ENCODE assay signal across 16 cellular contexts in the genomic region with DNA sequence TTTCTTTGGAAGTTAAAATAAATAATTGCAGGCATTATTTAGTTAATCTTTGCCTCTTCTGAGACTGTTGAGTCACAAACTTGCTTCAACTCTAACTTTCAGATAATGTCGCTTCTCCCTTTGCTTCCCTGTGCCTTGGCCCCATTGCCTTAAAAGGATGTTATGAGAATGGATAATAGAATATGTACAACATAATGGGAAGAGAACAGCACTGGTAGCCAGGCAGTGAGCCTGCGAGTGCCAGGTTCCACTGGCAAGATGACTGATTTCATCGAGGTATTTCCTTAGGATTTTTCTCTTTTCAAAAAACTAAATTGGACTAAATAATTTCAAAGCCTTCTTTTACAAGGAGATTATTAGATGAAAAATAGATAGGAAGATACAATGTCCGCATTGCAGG.
DNase-seq lines count a peak whose midpoint lies in the region; ATAC-seq, FAIRE-seq and TF ChIP-seq lines count a peak whose summit lies in the region.
"Had no signal": no experiment of that assay in that cellular context is flagged by ENCODE, and none has a peak within 500 bp of the region (broad histone marks: within the 10 kb centered on the region; RNA-seq: fewer than 3 reads in every experiment).

No MANE protein-coding gene starts in this region.

- no peaks in the 10 kb centered on the region for H3K79me1 ChIP-seq in IMR-90 (ENCODE audit: low read depth in 1 of 2, low read length in 2 of 2)

- H3K4me1 Mint-ChIP-seq in nephron: peaks cover 49% of the 10 kb centered on the region

- H3K27ac Mint-ChIP-seq in nephron: peak overlapping the region in 2 of 3 experiments; percentile 60 to 76
- H3K27ac Mint-ChIP-seq: CD14-positive monocyte; CD8-positive, alpha-beta T cell had no signal

- TF ChIP-seq POLR2A in IMR-90 (IDR thresholded peaks at IDR 0.05; ENCODE audit: low read depth, low read length): no peak
- TF ChIP-seq POLR2A in GM12891 (IDR thresholded peaks at IDR 0.05; ENCODE audit: low read depth, low read length): no peak

- dilution Hi-C loops in IMR-90 (cut with HindIII; ENCODE audit: low sequenced_read_pairs, unreplicated experiment): no loop called here

- no peak overlapping the region for H2AK5ac ChIP-seq in IMR-90 (ENCODE audit: low read depth, low read length)

- H3K27me3 ChIP-seq in A673 (replicated peaks; ENCODE audit: insufficient read depth, low read depth, low read length, poor library complexity) (no peaks in the 10 kb centered on the region), IMR-90 (ENCODE audit: control insufficient read depth, insufficient read depth, low read length) (peaks cover 3% of the 10 kb centered on the region; the same call in 1 of the 2 replicates), GM23248 (replicated peaks; ENCODE audit: insufficient read depth) (no peaks in the 10 kb centered on the region)

- no peak overlapping the region for H2BK120ac ChIP-seq in IMR-90 (ENCODE audit: low read depth, low read length)

- H3K18ac ChIP-seq in IMR-90 (ENCODE audit: low read depth, low read length): peak overlapping the region; percentile 20; the same call in 1 of the 2 replicates

- H3K27ac ChIP-seq in A673 (ENCODE audit: low read depth, low read length, poor library complexity, severe bottlenecking): peak overlapping the region; percentile 88
- no peak overlapping the region for H3K27ac ChIP-seq in IMR-90 (ENCODE audit: insufficient read depth, low read length)
- no peak overlapping the region for H3K27ac ChIP-seq in GM23248

- no peak overlapping the region for H3K23ac ChIP-seq in IMR-90 (ENCODE audit: low read depth, low read length)

- peaks cover 7% of the 10 kb centered on the region for H3K27me3 Mint-ChIP-seq in nephron (ENCODE audit: low read depth)

- no peak overlapping the region for H4K91ac ChIP-seq in IMR-90 (ENCODE audit: insufficient read depth, low read depth, low read length)

- peak overlapping the region in 1 of 3 experiments; percentile 13 for H3K4me3 Mint-ChIP-seq in nephron
- H3K4me3 Mint-ChIP-seq: CD14-positive monocyte; CD8-positive, alpha-beta T cell had no signal

- no peak overlapping the region for H3K14ac ChIP-seq in IMR-90 (replicated peaks; ENCODE audit: low read depth, low read length)

- POLR2A ChIA-PET in A673 (lab: Charles Lee; ENCODE audit: low non-redundant PET) (no interaction called here), IMR-90 (lab: Charles Lee; ENCODE audit: unreplicated experiment) (no interaction called here)

- in situ Hi-C loops in IMR-90 (cut with MboI; ENCODE audit: low sequenced_read_pairs) (loop anchor here (5.0 kb wide), 1 partner anchor 94 kb away; no protein-coding TSS in a partner anchor), GM23248 (cut with MboI) (loop anchor here (10.0 to 25.0 kb wide), 2 partner anchors 124 to 584 kb away; no protein-coding TSS in a partner anchor)

- H3K9me3 ChIP-seq in A673 (ENCODE audit: low read depth, low read length, poor library complexity, severe bottlenecking) (no peaks in the 10 kb centered on the region), IMR-90 (ENCODE audit: control insufficient read depth, insufficient read depth, low read length) (no peaks in the 10 kb centered on the region), GM23248 (ENCODE audit: low read depth) (no peaks in the 10 kb centered on the region)

- H4K8ac ChIP-seq in IMR-90 (ENCODE audit: low read depth in 2 of 2, low read length in 2 of 2): no peak overlapping the region; a peak in 1 of 4 replicates

- H2BK5ac ChIP-seq in IMR-90 (ENCODE audit: low read depth, low read length, poor library complexity, severe bottlenecking): no peak overlapping the region

- intact Hi-C loops in A673 (cut with micrococcal nuclease; ENCODE audit: unreplicated experiment) (loop anchor here (1.0 to 5.0 kb wide), 7 partner anchors 100 to 588 kb away; no protein-coding TSS in a partner anchor), IMR-90 (cut with micrococcal nuclease) (loop anchor here (1.0 to 5.0 kb wide), 6 partner anchors 100 to 589 kb away; a partner anchor contains a TSS)

- no peak overlapping the region; the same call in 1 of the 2 replicates for H3K56ac ChIP-seq in IMR-90 (ENCODE audit: extremely low read depth, insufficient read depth, low read length)

- H3K36me3 ChIP-seq in A673 (ENCODE audit: insufficient read depth, low read length, poor library complexity, severe bottlenecking) (no peaks in the 10 kb centered on the region), IMR-90 (ENCODE audit: control insufficient read depth, insufficient read depth, low read length) (no peaks in the 10 kb centered on the region), GM23248 (ENCODE audit: low read depth) (no peaks in the 10 kb centered on the region)

- DNase-seq in A673 (ENCODE audit: low spot score): peak; percentile 51
- no peak for DNase-seq in IMR-90
- DNase-seq in cerebellar cortex (ENCODE audit: low spot score): peak; percentile 77
- no peak for DNase-seq in GM12891 (ENCODE audit: insufficient read length, low spot score)
- no peak for DNase-seq in GM23248
- DNase-seq: CD8-positive, alpha-beta T cell; COR-L47; DMS153; DMS79 treated with DMSO at 0.1 percent for 48 hours; EL; GF-D8; KBM-7 had no signal

- H2BK15ac ChIP-seq in IMR-90 (ENCODE audit: low read depth, low read length): no peak overlapping the region

- no peak overlapping the region for H3K4ac ChIP-seq in IMR-90 (ENCODE audit: low read depth, low read length)

- H2BK20ac ChIP-seq in IMR-90 (ENCODE audit: low read depth, low read length): no peak overlapping the region

- peak overlapping the region; percentile 49 for H3K4me3 ChIP-seq in A673 (ENCODE audit: low read depth, low read length, poor library complexity, severe bottlenecking)
- H3K4me3 ChIP-seq in IMR-90 (ENCODE audit: insufficient read depth, low read depth, low read length): no peak overlapping the region
- H3K4me3 ChIP-seq in GM23248: no peak overlapping the region

- no peaks in the 10 kb centered on the region for H3K79me2 ChIP-seq in GM23248 (ENCODE audit: insufficient read depth)

- H3K9ac ChIP-seq in IMR-90 (ENCODE audit: low read depth, low read length) (no peak overlapping the region), GM23248 (no peak overlapping the region)

- H2AK9ac ChIP-seq in IMR-90 (replicated peaks; ENCODE audit: low read depth, low read length, poor library complexity): no peak overlapping the region

- no peak for ATAC-seq in IMR-90 (ENCODE audit: low read depth)
- no peak for ATAC-seq in HG03457 (IDR thresholded peaks at IDR 0.05; ENCODE audit: unreplicated experiment)
- ATAC-seq: CD8-positive, alpha-beta T cell had no signal

- TF ChIP-seq CTCF in A673 (conservative IDR thresholded peaks at IDR 0.05; ENCODE audit: low read depth, low read length) (no peak), IMR-90 (conservative IDR thresholded peaks at IDR 0.05; ENCODE audit: low read depth, low read length) (no peak), nephron (IDR thresholded peaks at IDR 0.05; ENCODE audit: unreplicated experiment in 3 of 3) (no peak)

- TF ChIP-seq RAD21 in IMR-90 (IDR thresholded peaks at IDR 0.05; ENCODE audit: low read length): no peak

- H3K36me3 Mint-ChIP-seq in nephron (ENCODE audit: low read depth): no peaks in the 10 kb centered on the region
- H3K36me3 Mint-ChIP-seq: CD14-positive monocyte; CD8-positive, alpha-beta T cell had no signal

- H2AFZ ChIP-seq in IMR-90 (replicated peaks; ENCODE audit: low read length, poor library complexity): no peak overlapping the region
- H2AFZ ChIP-seq in GM23248: no peak overlapping the region

- H3K4me2 ChIP-seq in IMR-90 (ENCODE audit: low read depth, low read length) (no peak overlapping the region), GM23248 (ENCODE audit: unreplicated experiment) (no peak overlapping the region)

- no peak overlapping the region for H4K5ac ChIP-seq in IMR-90 (ENCODE audit: low read depth, low read length)

- no peaks in the 10 kb centered on the region for H3K9me3 Mint-ChIP-seq in nephron
- H3K9me3 Mint-ChIP-seq: CD14-positive monocyte; CD8-positive, alpha-beta T cell had no signal

- no peaks in the 10 kb centered on the region for H4K20me1 ChIP-seq in IMR-90 (ENCODE audit: insufficient read depth, low read length)
- H4K20me1 ChIP-seq in GM23248 (ENCODE audit: insufficient read depth): no peaks in the 10 kb centered on the region

- H3K9me1 ChIP-seq in IMR-90 (ENCODE audit: insufficient read depth, low read length): no peaks in the 10 kb centered on the region

- H3F3A ChIP-seq in GM23248 (ENCODE audit: insufficient read depth): no peaks in the 10 kb centered on the region

- FAIRE-seq in GM12891 (lab: Jason Lieb, UNC): no peak
- FAIRE-seq: H54 had no signal

- no peaks in the 10 kb centered on the region for H3K9me2 ChIP-seq in GM23248 (ENCODE audit: insufficient read depth)

- H3K4me1 ChIP-seq in A673 (ENCODE audit: insufficient read depth, low read length, poor library complexity, severe bottlenecking): peaks cover 74% of the 10 kb centered on the region
- H3K4me1 ChIP-seq in IMR-90 (ENCODE audit: control insufficient read depth, insufficient read depth, low read length): no peaks in the 10 kb centered on the region
- H3K4me1 ChIP-seq in GM23248 (ENCODE audit: insufficient read depth): peaks cover 13% of the 10 kb centered on the region

- WGBS in IMR-90 (ENCODE audit: extremely low coverage in 2 of 2, insufficient read length in 1 of 2), 2 experiments: no CpG with 5 or more reads among the region's 4 CpGs
- 94 to 97% methylated on average over 4 of the region's 4 CpGs for WGBS in GM23248 (ENCODE audit: low coverage in 1 of 2, low lambda C conversion rate in 2 of 2, missing lambda C conversion rate in 2 of 2), 2 experiments

- BruUV-seq in A673 (replicated peaks; lab: Mats Ljungman, UMichigan) (no TSS peak), IMR-90 (replicated peaks; lab: Mats Ljungman, UMichigan) (no TSS peak)

- CTCF ChIA-PET in A673 (lab: Charles Lee): interaction anchor here (1.9 kb wide), 1 partner anchor 124 kb away, joined by 5 read pairs; no protein-coding TSS in a partner anchor
- CTCF ChIA-PET in IMR-90 (lab: Yijun Ruan, JAX): interaction anchor here (1.0 to 1.9 kb wide), 5 partner anchors 76 to 204 kb away, joined by 3 to 33 read pairs (median 9); no protein-coding TSS in a partner anchor

TF ChIP-seq in IMR-90, 13 proteins besides CTCF, POLR2A, EP300 and RAD21 (continues in another document):
- TF ChIP-seq BHLHE40 (IDR thresholded peaks at IDR 0.05; ENCODE audit: low read depth, low read length) (no peak), MAZ (IDR thresholded peaks at IDR 0.05; ENCODE audit: borderline replicate concordance, low read depth, low read length) (no peak), MXI1 (IDR thresholded peaks at IDR 0.05; ENCODE audit: borderline replicate concordance, low read depth, low read length) (no peak), CEBPB (IDR thresholded peaks at IDR 0.05; ENCODE audit: low read depth, low read length) (no peak), FOS (IDR thresholded peaks at IDR 0.05; ENCODE audit: low read depth, low read length) (no peak)

TF ChIP-seq in GM12891, 5 proteins besides CTCF, POLR2A, EP300 and RAD21:
- no peak for TF ChIP-seq SPI1 (IDR thresholded peaks at IDR 0.05; ENCODE audit: low read depth, low read length)
- TF ChIP-seq POLR2AphosphoS5 (IDR thresholded peaks at IDR 0.05; ENCODE audit: low read depth, low read length): no peak
- TF ChIP-seq TAF1 (IDR thresholded peaks at IDR 0.05; ENCODE audit: low read depth, low read length): no peak
- no peak for TF ChIP-seq PAX5 (IDR thresholded peaks at IDR 0.05; ENCODE audit: insufficient read depth, low read length, severe bottlenecking)
- TF ChIP-seq POU2F2 (IDR thresholded peaks at IDR 0.05; ENCODE audit: low read depth, low read length): no peak

Comparison
In these comparisons a context has a peak if more than half of its experiments do, and no peak if none do; other contexts are left out.
1. DNase-seq: peak in A673 (single experiment) and cerebellar cortex (single experiment); none in IMR-90 (single experiment), GM12891 (single experiment) and GM23248 (single experiment).